In the genomic region with DNA sequence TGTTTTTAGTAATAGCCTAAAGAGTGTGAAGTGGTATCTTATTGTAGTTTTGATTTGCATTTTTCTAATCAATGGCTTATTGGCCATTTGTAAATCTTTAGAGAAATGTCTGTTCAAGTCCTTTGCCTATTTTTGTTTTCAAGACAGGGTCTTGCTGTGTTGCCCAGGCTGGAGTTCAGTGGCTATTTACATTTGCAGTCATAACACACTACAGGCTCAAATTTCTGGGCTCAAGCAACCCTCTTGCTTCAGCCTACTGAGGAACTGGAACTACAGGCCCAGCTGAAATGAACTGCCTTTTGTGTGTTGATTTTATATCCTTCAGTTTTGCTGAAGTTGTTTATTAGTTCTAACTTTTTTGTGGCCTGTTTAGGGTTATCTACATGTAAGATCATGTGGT, we compare ENCODE assay signal across 34 cellular contexts. TPM values are rescaled to one million over a fixed set of nuclear protein-coding genes. Genes with fewer than 3 reads are reported as not detected.
"Had no signal": no experiment of that assay in that cellular context is flagged by ENCODE, and none has a peak within 500 bp of the region (broad histone marks: within the 10 kb centered on the region; RNA-seq: fewer than 3 reads in every experiment).

No MANE protein-coding gene starts in this region.

- H3K4me1 ChIP-seq: adrenal gland, ascending aorta, body of pancreas, breast epithelium had no signal

- H3K27me3 ChIP-seq: adrenal gland, ascending aorta, body of pancreas, brain microvascular endothelial cell, breast epithelium, cardiac muscle cell had no signal

- H3K9me3 ChIP-seq: adrenal gland, ascending aorta, body of pancreas had no signal

- ATAC-seq: activated naive CD4-positive, alpha-beta T cell treated with anti-CD3 and anti-CD28 coated beads, Interleukin-2, amount 50 U/mL, for 72 hours; activated naive CD8-positive, alpha-beta T cell treated with anti-CD3 and anti-CD28 coated beads, Interleukin-2, amount 50 U/mL, for 24 hours; activated T-cell treated with anti-CD3 and anti-CD28 coated beads, Interleukin-2, amount 50 U/mL, for 4 hours; activated T-cell treated with anti-CD3 and anti-CD28 coated beads, Interleukin-2, amount 50 U/mL, for 72 hours; activated T-helper 17 cell treated with anti-CD3 and anti-CD28 coated beads, Interleukin-2, amount 50 U/mL, for 72 hours; body of pancreas had no signal

- H3K36me3 ChIP-seq: adrenal gland, ascending aorta, brain microvascular endothelial cell, breast epithelium, cardiac muscle cell had no signal

- H3K4me3 ChIP-seq: adrenal gland, ascending aorta, body of pancreas, breast epithelium, cardiac muscle cell had no signal

- DNase-seq: activated effector memory CD4-positive, alpha-beta T cell treated with anti-CD3 and anti-CD28 coated beads, Interleukin-2, amount 50 U/mL, for 16 hours; activated effector memory CD4-positive, alpha-beta T cell treated with Interleukin-2 at 50 U/mL for 16 hours; activated gamma-delta T cell; activated gamma-delta T cell treated with Interleukin-2 at 50 U/mL for 16 hours; activated naive CD4-positive, alpha-beta T cell; activated naive CD4-positive, alpha-beta T cell treated with anti-CD3 and anti-CD28 coated beads for 36 hours; activated naive CD4-positive, alpha-beta T cell treated with anti-CD3 and anti-CD28 coated beads, Interleukin-2, amount 10 ng/mL, durations not matched to agents 7 days and 5 days; activated naive CD4-positive, alpha-beta T cell treated with anti-CD3 and anti-CD28 coated beads, Interleukin-2, amount 50 U/mL, for 16 hours; activated naive CD4-positive, alpha-beta T cell treated with Interleukin-2 at 50 U/mL for 16 hours; activated naive CD8-positive, alpha-beta T cell treated with anti-CD3 and anti-CD28 coated beads for 36 hours; activated naive CD8-positive, alpha-beta T cell treated with anti-CD3 and anti-CD28 coated beads, Interleukin-2, amount 10 ng/mL, durations not matched to agents 7 days and 5 days; activated naive CD8-positive, alpha-beta T cell treated with anti-CD3 and anti-CD28 coated beads, Interleukin-2, amount 50 U/mL, for 24 hours; activated T-cell treated with anti-CD3 and anti-CD28 coated beads, Interleukin-2, amount 50 U/mL, for 1 hour; activated T-cell treated with anti-CD3 and anti-CD28 coated beads, Interleukin-2, amount 50 U/mL, for 24 hours; activated T-cell treated with anti-CD3 and anti-CD28 coated beads, Interleukin-2, amount 50 U/mL, for 4 hours; activated T-cell treated with anti-CD3 and anti-CD28 coated beads, Interleukin-2, amount 50 U/mL, for 48 hours; activated T-cell treated with anti-CD3 and anti-CD28 coated beads, Interleukin-2, amount 50 U/mL, for 72 hours; adrenal gland; amniotic stem cell; amygdala; anterior cingulate cortex; aorta; body of pancreas; brain microvascular endothelial cell; caudate nucleus; central memory CD4-positive, alpha-beta T cell; cerebellar nuclear complex had no signal

- FAIRE-seq: astrocyte, bronchial epithelial cell had no signal

- H3K27ac ChIP-seq: adrenal gland, ascending aorta, body of pancreas, brain microvascular endothelial cell, breast epithelium, cardiac muscle cell had no signal

RNA-seq across cellular contexts. Expression of a gene that starts 27.9 kb away (rescaled TPM):
- total RNA-seq: bronchial epithelial cell had no signal
